Comparison of ENCODE assay signal across 2 cellular contexts in genomic region chr2:170716851-170717598, GRCh38.
A peak's percentile ranks its signal among the peaks of the same experiment; 100 is the strongest.
TF ChIP-seq lines count a peak whose summit lies in the region.

No MANE protein-coding gene starts in this region.

TF ChIP-seq in SK-N-SH, 30 proteins besides CTCF, POLR2A, EP300 and RAD21:
- TF ChIP-seq GABPA (IDR thresholded peaks at IDR 0.05; ENCODE audit: low read depth) (no peak), SMC3 (IDR thresholded peaks at IDR 0.05; ENCODE audit: low read depth, low read length) (peak; percentile 27; the same call in 1 of the 2 replicates), FOXJ3 (CRISPR knock-in tag; IDR thresholded peaks at IDR 0.05) (no peak), TAF1 (IDR thresholded peaks at IDR 0.05; ENCODE audit: borderline replicate concordance, low read depth, low read length) (no peak), RCOR1 (IDR thresholded peaks at IDR 0.05; ENCODE audit: low read length) (no peak), MEF2A (IDR thresholded peaks at IDR 0.05; ENCODE audit: borderline replicate concordance, low read depth) (no peak)

TF ChIP-seq in H1, 55 proteins besides CTCF, POLR2A, EP300 and RAD21:
- TF ChIP-seq KDM1A (IDR thresholded peaks at IDR 0.05; ENCODE audit: borderline replicate concordance, low read length) (peak; percentile 45), SP4 (IDR thresholded peaks at IDR 0.05; ENCODE audit: low read length) (no peak), YY1 (IDR thresholded peaks at IDR 0.05; ENCODE audit: low read depth, low read length) (peak; percentile 73; the same call in 1 of the 2 replicates), ATF2 (IDR thresholded peaks at IDR 0.05; ENCODE audit: low read length) (no peak), TEAD4 (IDR thresholded peaks at IDR 0.05; ENCODE audit: low read depth, low read length) (peak; percentile 39; the same call in 1 of the 2 replicates), TCF12 (IDR thresholded peaks at IDR 0.05; ENCODE audit: low read depth, low read length) (peak; percentile 90; the same call in 1 of the 2 replicates), MAX (IDR thresholded peaks at IDR 0.05) (peak; percentile 100), GABPA (IDR thresholded peaks at IDR 0.05; ENCODE audit: borderline replicate concordance, insufficient read depth, low read length) (0 out of 2 replicates have a peak, but pooled peaks have one; percentile 32), E2F6 (IDR thresholded peaks at IDR 0.05) (peak; percentile 100), SUZ12 (IDR thresholded peaks at IDR 0.05; ENCODE audit: low read length) (peak; percentile 69; the same call in 1 of the 2 replicates), ASH2L (IDR thresholded peaks at IDR 0.05; ENCODE audit: low read length) (peak; percentile 20), CHD2 (IDR thresholded peaks at IDR 0.05; ENCODE audit: low read length) (0 out of 2 replicates have a peak, but pooled peaks have one; percentile 9), CREB1 (IDR thresholded peaks at IDR 0.05) (no peak; the same call in 1 of the 2 replicates), RNF2 (IDR thresholded peaks at IDR 0.05; ENCODE audit: borderline replicate concordance, low read depth, low read length, missing control alignments, poor library complexity, severe bottlenecking) (peak; percentile 89), EZH2 (IDR thresholded peaks at IDR 0.05; ENCODE audit: low read depth, low read length, severe bottlenecking) (peak; percentile 75), CHD1 (IDR thresholded peaks at IDR 0.05; ENCODE audit: low read depth, low read length) (no peak), POLR2AphosphoS5 (IDR thresholded peaks at IDR 0.05; ENCODE audit: low read depth, low read length) (no peak), SRF (IDR thresholded peaks at IDR 0.05; ENCODE audit: low read depth, low read length) (no peak), KDM4A (IDR thresholded peaks at IDR 0.05; ENCODE audit: low read depth, low read length, severe bottlenecking) (peak; percentile 62), HDAC2 (IDR thresholded peaks at IDR 0.05; ENCODE audit: borderline replicate concordance in 1 of 2, low read depth in 2 of 2, low read length in 2 of 2) (peak in 1 of 2 experiments; percentile 53; a peak in 1 of 4 replicates), GTF2F1 (IDR thresholded peaks at IDR 0.05; ENCODE audit: borderline replicate concordance, low read depth, low read length) (no peak), USF2 (IDR thresholded peaks at IDR 0.05; ENCODE audit: low read length) (peak; percentile 67), TAF7 (optimal IDR thresholded peaks at IDR 0.05; ENCODE audit: borderline replicate concordance, low read depth, low read length) (peak; percentile 29)
